Comparison of ENCODE assay signal across 1 cellular context in the genomic region with DNA sequence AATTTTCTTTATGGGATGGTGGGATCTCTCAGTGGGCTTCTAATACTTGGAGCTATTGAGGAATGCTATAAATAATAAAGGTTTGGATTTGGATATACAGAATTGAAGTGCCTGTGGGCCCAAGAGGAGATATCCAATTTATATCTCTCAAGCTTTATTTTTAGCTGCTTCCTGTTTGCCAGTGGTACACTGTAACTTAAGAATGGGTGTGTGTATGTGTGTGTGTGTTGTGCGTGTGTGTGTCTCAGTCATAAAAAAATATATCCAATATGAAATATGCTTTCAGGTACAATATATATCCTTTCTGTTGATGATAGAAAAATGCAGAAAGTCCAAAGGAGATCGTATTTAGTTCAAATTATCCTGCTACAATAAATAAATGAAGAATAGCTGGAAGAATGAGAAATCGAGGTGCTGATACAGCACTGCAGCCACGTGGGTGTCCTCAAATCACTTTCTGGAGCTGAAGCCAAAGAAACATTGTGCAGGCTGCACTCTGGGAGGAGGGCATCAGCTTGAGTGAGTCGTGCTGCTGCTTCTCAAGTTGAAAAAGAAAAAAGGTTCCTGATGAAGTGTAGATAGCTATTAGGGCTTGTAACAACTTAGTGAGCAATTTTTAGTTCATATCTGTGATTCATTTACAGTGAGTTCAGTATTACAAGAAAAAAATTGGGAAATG.
TF ChIP-seq lines count a peak whose summit lies in the region.

No MANE protein-coding gene starts in this region.

TF ChIP-seq in HepG2, 621 proteins besides CTCF, POLR2A, EP300 and RAD21:
- no peak for TF ChIP-seq THYN1 (CRISPR knock-in tag; IDR thresholded peaks at IDR 0.05; ENCODE audit: borderline replicate concordance, low read depth)
- TF ChIP-seq, protein P1, sequence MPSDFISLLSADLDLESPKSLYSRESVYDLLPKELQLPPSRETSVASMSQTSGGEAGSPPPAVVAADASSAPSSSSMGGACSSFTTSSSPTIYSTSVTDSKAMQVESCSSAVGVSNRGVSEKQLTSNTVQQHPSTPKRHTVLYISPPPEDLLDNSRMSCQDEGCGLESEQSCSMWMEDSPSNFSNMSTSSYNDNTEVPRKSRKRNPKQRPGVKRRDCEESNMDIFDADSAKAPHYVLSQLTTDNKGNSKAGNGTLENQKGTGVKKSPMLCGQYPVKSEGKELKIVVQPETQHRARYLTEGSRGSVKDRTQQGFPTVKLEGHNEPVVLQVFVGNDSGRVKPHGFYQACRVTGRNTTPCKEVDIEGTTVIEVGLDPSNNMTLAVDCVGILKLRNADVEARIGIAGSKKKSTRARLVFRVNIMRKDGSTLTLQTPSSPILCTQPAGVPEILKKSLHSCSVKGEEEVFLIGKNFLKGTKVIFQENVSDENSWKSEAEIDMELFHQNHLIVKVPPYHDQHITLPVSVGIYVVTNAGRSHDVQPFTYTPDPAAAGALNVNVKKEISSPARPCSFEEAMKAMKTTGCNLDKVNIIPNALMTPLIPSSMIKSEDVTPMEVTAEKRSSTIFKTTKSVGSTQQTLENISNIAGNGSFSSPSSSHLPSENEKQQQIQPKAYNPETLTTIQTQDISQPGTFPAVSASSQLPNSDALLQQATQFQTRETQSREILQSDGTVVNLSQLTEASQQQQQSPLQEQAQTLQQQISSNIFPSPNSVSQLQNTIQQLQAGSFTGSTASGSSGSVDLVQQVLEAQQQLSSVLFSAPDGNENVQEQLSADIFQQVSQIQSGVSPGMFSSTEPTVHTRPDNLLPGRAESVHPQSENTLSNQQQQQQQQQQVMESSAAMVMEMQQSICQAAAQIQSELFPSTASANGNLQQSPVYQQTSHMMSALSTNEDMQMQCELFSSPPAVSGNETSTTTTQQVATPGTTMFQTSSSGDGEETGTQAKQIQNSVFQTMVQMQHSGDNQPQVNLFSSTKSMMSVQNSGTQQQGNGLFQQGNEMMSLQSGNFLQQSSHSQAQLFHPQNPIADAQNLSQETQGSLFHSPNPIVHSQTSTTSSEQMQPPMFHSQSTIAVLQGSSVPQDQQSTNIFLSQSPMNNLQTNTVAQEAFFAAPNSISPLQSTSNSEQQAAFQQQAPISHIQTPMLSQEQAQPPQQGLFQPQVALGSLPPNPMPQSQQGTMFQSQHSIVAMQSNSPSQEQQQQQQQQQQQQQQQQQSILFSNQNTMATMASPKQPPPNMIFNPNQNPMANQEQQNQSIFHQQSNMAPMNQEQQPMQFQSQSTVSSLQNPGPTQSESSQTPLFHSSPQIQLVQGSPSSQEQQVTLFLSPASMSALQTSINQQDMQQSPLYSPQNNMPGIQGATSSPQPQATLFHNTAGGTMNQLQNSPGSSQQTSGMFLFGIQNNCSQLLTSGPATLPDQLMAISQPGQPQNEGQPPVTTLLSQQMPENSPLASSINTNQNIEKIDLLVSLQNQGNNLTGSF (CRISPR knock-in tag; IDR thresholded peaks at IDR 0.05) = no peak
- TF ChIP-seq NR2F2 (IDR thresholded peaks at IDR 0.05; ENCODE audit: borderline replicate concordance, low read depth) = no peak
- TF ChIP-seq, protein P2, sequence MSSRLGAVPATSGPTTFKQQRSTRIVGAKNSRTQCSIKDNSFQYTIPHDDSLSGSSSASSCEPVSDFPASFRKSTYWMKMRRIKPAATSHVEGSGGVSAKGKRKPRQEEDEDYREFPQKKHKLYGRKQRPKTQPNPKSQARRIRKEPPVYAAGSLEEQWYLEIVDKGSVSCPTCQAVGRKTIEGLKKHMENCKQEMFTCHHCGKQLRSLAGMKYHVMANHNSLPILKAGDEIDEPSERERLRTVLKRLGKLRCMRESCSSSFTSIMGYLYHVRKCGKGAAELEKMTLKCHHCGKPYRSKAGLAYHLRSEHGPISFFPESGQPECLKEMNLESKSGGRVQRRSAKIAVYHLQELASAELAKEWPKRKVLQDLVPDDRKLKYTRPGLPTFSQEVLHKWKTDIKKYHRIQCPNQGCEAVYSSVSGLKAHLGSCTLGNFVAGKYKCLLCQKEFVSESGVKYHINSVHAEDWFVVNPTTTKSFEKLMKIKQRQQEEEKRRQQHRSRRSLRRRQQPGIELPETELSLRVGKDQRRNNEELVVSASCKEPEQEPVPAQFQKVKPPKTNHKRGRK (CRISPR knock-in tag; IDR thresholded peaks at IDR 0.05) = no peak
- no peak for TF ChIP-seq U2AF2 (IDR thresholded peaks at IDR 0.05; ENCODE audit: low read depth, low read length)
- no peak for TF ChIP-seq ZEB1 (IDR thresholded peaks at IDR 0.05; ENCODE audit: insufficient replicate concordance, low read depth)
- TF ChIP-seq, protein P3, sequence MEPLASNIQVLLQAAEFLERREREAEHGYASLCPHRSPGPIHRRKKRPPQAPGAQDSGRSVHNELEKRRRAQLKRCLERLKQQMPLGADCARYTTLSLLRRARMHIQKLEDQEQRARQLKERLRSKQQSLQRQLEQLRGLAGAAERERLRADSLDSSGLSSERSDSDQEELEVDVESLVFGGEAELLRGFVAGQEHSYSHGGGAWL (CRISPR knock-in tag; IDR thresholded peaks at IDR 0.05) = no peak
- TF ChIP-seq, protein P4, sequence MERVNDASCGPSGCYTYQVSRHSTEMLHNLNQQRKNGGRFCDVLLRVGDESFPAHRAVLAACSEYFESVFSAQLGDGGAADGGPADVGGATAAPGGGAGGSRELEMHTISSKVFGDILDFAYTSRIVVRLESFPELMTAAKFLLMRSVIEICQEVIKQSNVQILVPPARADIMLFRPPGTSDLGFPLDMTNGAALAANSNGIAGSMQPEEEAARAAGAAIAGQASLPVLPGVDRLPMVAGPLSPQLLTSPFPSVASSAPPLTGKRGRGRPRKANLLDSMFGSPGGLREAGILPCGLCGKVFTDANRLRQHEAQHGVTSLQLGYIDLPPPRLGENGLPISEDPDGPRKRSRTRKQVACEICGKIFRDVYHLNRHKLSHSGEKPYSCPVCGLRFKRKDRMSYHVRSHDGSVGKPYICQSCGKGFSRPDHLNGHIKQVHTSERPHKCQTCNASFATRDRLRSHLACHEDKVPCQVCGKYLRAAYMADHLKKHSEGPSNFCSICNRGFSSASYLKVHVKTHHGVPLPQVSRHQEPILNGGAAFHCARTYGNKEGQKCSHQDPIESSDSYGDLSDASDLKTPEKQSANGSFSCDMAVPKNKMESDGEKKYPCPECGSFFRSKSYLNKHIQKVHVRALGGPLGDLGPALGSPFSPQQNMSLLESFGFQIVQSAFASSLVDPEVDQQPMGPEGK (CRISPR knock-in tag; IDR thresholded peaks at IDR 0.05) = no peak
- no peak for TF ChIP-seq GATAD1 (CRISPR knock-in tag; IDR thresholded peaks at IDR 0.05)
- no peak for TF ChIP-seq CREB1 (IDR thresholded peaks at IDR 0.05)
- no peak for TF ChIP-seq CREB1 (CRISPR knock-in tag; IDR thresholded peaks at IDR 0.05)
- TF ChIP-seq, protein P5, sequence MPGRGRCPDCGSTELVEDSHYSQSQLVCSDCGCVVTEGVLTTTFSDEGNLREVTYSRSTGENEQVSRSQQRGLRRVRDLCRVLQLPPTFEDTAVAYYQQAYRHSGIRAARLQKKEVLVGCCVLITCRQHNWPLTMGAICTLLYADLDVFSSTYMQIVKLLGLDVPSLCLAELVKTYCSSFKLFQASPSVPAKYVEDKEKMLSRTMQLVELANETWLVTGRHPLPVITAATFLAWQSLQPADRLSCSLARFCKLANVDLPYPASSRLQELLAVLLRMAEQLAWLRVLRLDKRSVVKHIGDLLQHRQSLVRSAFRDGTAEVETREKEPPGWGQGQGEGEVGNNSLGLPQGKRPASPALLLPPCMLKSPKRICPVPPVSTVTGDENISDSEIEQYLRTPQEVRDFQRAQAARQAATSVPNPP (CRISPR knock-in tag; IDR thresholded peaks at IDR 0.05) = no peak
- TF ChIP-seq RBM22 (optimal IDR thresholded peaks at IDR 0.05; ENCODE audit: low read length) = no peak
- TF ChIP-seq GATA4 (IDR thresholded peaks at IDR 0.05; ENCODE audit: borderline replicate concordance, low read depth) = no peak
